38 cellular contexts compared by ENCODE assay signal in genomic region chr12:115938794-115939377, GRCh38.
"Had no signal": no experiment of that assay in that cellular context is flagged by ENCODE, and none has a peak within 500 bp of the region (broad histone marks: within the 10 kb centered on the region; RNA-seq: fewer than 3 reads in every experiment).

No MANE protein-coding gene starts in this region.

- H3K4me3 Mint-ChIP-seq: activated naive CD4-positive, alpha-beta T cell treated with anti-CD3 and anti-CD28 coated beads for 36 hours; activated naive CD4-positive, alpha-beta T cell treated with anti-CD3 and anti-CD28 coated beads, Interleukin-2, amount 10 ng/mL, durations not matched to agents 7 days and 5 days; activated naive CD4-positive, alpha-beta T cell treated with anti-CD3 and anti-CD28 coated beads, Interleukin-2, amount 50 U/mL, for 24 hours; activated naive CD8-positive, alpha-beta T cell; activated naive CD8-positive, alpha-beta T cell treated with anti-CD3 and anti-CD28 coated beads for 36 hours; activated naive CD8-positive, alpha-beta T cell treated with anti-CD3 and anti-CD28 coated beads, Interleukin-2, amount 10 ng/mL, durations not matched to agents 7 days and 5 days; activated T-cell treated with anti-CD3 and anti-CD28 coated beads, Interleukin-2, amount 50 U/mL, for 24 hours; activated T-helper 1 cell treated with anti-CD3 and anti-CD28 coated beads, Interleukin-12 subunit alpha, Interleukin-12 subunit beta, Interleukin-2, Interleukin-4 antibody, amounts not matched to agents 30 ng/mL and 10 ng/mL and 1 ng/mL, durations not matched to agents 14 hours and 24 hours and 36 hours; activated T-helper 17 cell treated with anti-CD3 and anti-CD28 coated beads, Interleukin-2, amount 50 U/mL, for 72 hours; brain; central memory CD8-positive, alpha-beta T cell had no signal

- H3K4me1 ChIP-seq: adrenal gland, ascending aorta, breast epithelium had no signal

- FAIRE-seq: astrocyte, bronchial epithelial cell, colon had no signal

- DNase-seq: activated effector memory CD4-positive, alpha-beta T cell treated with anti-CD3 and anti-CD28 coated beads, Interleukin-2, amount 50 U/mL, for 16 hours; activated effector memory CD4-positive, alpha-beta T cell treated with Interleukin-2 at 50 U/mL for 16 hours; activated gamma-delta T cell; activated gamma-delta T cell treated with Interleukin-2 at 50 U/mL for 16 hours; activated naive CD4-positive, alpha-beta T cell; activated naive CD4-positive, alpha-beta T cell treated with anti-CD3 and anti-CD28 coated beads for 36 hours; activated naive CD4-positive, alpha-beta T cell treated with anti-CD3 and anti-CD28 coated beads, Interleukin-2, amount 10 ng/mL, durations not matched to agents 7 days and 5 days; activated naive CD4-positive, alpha-beta T cell treated with anti-CD3 and anti-CD28 coated beads, Interleukin-2, amount 50 U/mL, for 16 hours; activated naive CD4-positive, alpha-beta T cell treated with Interleukin-2 at 50 U/mL for 16 hours; activated naive CD8-positive, alpha-beta T cell treated with anti-CD3 and anti-CD28 coated beads for 36 hours; activated naive CD8-positive, alpha-beta T cell treated with anti-CD3 and anti-CD28 coated beads, Interleukin-2, amount 10 ng/mL, durations not matched to agents 7 days and 5 days; activated T-cell treated with anti-CD3 and anti-CD28 coated beads for 4 hours; activated T-cell treated with anti-CD3 and anti-CD28 coated beads, Interleukin-2, amount 50 U/mL, for 1 hour; activated T-cell treated with anti-CD3 and anti-CD28 coated beads, Interleukin-2, amount 50 U/mL, for 24 hours; activated T-cell treated with anti-CD3 and anti-CD28 coated beads, Interleukin-2, amount 50 U/mL, for 48 hours; adrenal gland; amniotic stem cell; amygdala; anterior cingulate cortex; aorta; body of pancreas; caudate nucleus; central memory CD4-positive, alpha-beta T cell; cerebellar nuclear complex had no signal

- H3K4me3 ChIP-seq: adrenal gland, ascending aorta, body of pancreas, breast epithelium, cardiac muscle cell had no signal

- H3K36me3 Mint-ChIP-seq: activated naive CD4-positive, alpha-beta T cell treated with anti-CD3 and anti-CD28 coated beads, Interleukin-2, amount 10 ng/mL, durations not matched to agents 7 days and 5 days; activated naive CD4-positive, alpha-beta T cell treated with anti-CD3 and anti-CD28 coated beads, Interleukin-2, amount 50 U/mL, for 24 hours; activated naive CD8-positive, alpha-beta T cell; activated naive CD8-positive, alpha-beta T cell treated with anti-CD3 and anti-CD28 coated beads for 36 hours; activated naive CD8-positive, alpha-beta T cell treated with anti-CD3 and anti-CD28 coated beads, Interleukin-2, amount 10 ng/mL, durations not matched to agents 7 days and 5 days; brain had no signal

- H3K27me3 ChIP-seq: adrenal gland, ascending aorta, body of pancreas, breast epithelium, cardiac muscle cell had no signal

- H3K36me3 ChIP-seq: adrenal gland, ascending aorta, breast epithelium, cardiac muscle cell had no signal

- H3K9me3 ChIP-seq: adrenal gland, body of pancreas, breast epithelium had no signal

- H3K27ac Mint-ChIP-seq: activated naive CD4-positive, alpha-beta T cell treated with anti-CD3 and anti-CD28 coated beads for 36 hours; activated naive CD4-positive, alpha-beta T cell treated with anti-CD3 and anti-CD28 coated beads, Interleukin-2, amount 10 ng/mL, durations not matched to agents 7 days and 5 days; activated naive CD4-positive, alpha-beta T cell treated with anti-CD3 and anti-CD28 coated beads, Interleukin-2, amount 50 U/mL, for 24 hours; activated naive CD4-positive, alpha-beta T cell treated with anti-CD3 and anti-CD28 coated beads, Interleukin-2, amount 50 U/mL, for 72 hours; activated naive CD8-positive, alpha-beta T cell; activated naive CD8-positive, alpha-beta T cell treated with anti-CD3 and anti-CD28 coated beads for 36 hours; activated naive CD8-positive, alpha-beta T cell treated with anti-CD3 and anti-CD28 coated beads, Interleukin-2, amount 10 ng/mL, durations not matched to agents 7 days and 5 days; activated T-cell treated with anti-CD3 and anti-CD28 coated beads, Interleukin-2, amount 50 U/mL, for 24 hours; activated T-helper 1 cell treated with anti-CD3 and anti-CD28 coated beads, Interleukin-12 subunit alpha, Interleukin-12 subunit beta, Interleukin-2, Interleukin-4 antibody, amounts not matched to agents 30 ng/mL and 10 ng/mL and 1 ng/mL, durations not matched to agents 14 hours and 24 hours and 36 hours; activated T-helper 17 cell treated with anti-CD3 and anti-CD28 coated beads, Interleukin-2, amount 50 U/mL, for 72 hours; activated T-helper 2 cell treated with anti-CD3 and anti-CD28 coated beads, Interferon-gamma antibody, Interleukin-2, Interleukin-4, amounts not matched to agents 10 μg/mL and 5 μg/mL and 100 μg/mL, durations not matched to agents 14 hours and 24 hours and 36 hours; brain had no signal

- H3K4me1 Mint-ChIP-seq: activated naive CD4-positive, alpha-beta T cell treated with anti-CD3 and anti-CD28 coated beads, Interleukin-2, amount 10 ng/mL, durations not matched to agents 7 days and 5 days; activated naive CD4-positive, alpha-beta T cell treated with anti-CD3 and anti-CD28 coated beads, Interleukin-2, amount 50 U/mL, for 24 hours; activated naive CD8-positive, alpha-beta T cell treated with anti-CD3 and anti-CD28 coated beads for 36 hours; activated naive CD8-positive, alpha-beta T cell treated with anti-CD3 and anti-CD28 coated beads, Interleukin-2, amount 10 ng/mL, durations not matched to agents 7 days and 5 days; activated T-helper 17 cell treated with anti-CD3 and anti-CD28 coated beads, Interleukin-2, amount 50 U/mL, for 72 hours; central memory CD8-positive, alpha-beta T cell had no signal

- ATAC-seq: activated naive CD4-positive, alpha-beta T cell treated with anti-CD3 and anti-CD28 coated beads, Interleukin-2, amount 50 U/mL, for 72 hours; activated T-helper 17 cell treated with anti-CD3 and anti-CD28 coated beads, Interleukin-2, amount 50 U/mL, for 72 hours; body of pancreas had no signal

- H3K27ac ChIP-seq: adrenal gland, ascending aorta, body of pancreas, breast epithelium, cardiac muscle cell had no signal
